Comparison of ENCODE assay signal across 8 cellular contexts in the genomic region with DNA sequence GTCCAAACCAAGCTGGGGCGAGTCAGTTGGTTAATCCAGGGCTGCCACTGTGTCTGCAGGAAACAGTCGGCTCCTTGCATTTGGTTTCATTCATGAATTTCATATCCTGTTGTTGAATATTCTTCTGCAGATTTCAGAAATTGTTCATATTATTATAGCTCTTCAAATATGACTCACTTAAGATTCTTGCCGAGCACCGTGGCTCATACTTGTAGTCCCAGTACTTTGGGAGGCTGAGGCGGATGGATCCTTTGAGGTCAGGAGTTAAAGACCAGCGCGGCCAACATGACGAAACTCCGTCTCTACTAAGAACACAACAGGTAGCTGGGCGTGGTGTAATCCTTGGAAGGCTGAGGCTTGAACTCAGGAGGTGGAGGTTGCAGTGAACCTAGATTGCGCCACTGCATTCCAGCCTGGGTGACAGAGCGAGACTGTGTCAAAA. TPM values are rescaled to one million over a fixed set of nuclear protein-coding genes. Genes with fewer than 3 reads are reported as not detected.
A peak's percentile ranks its signal among the peaks of the same experiment; 100 is the strongest.
DNase-seq lines count a peak whose midpoint lies in the region; ATAC-seq and TF ChIP-seq lines count a peak whose summit lies in the region.

No MANE protein-coding gene starts in this region.

- peak overlapping the region; percentile 88 for H3K27ac Mint-ChIP-seq in activated T-helper 2 cell treated with anti-CD3 and anti-CD28 coated beads, Interferon-gamma antibody, Interleukin-2, Interleukin-4, amounts not matched to agents 10 μg/mL and 5 μg/mL and 100 μg/mL, durations not matched to agents 14 hours and 24 hours and 36 hours

- TF ChIP-seq EP300 in transverse colon (IDR thresholded peaks at IDR 0.05; ENCODE audit: low read depth) = no peak

- no peaks in the 10 kb centered on the region for H3K9me3 Mint-ChIP-seq in activated T-helper 2 cell treated with anti-CD3 and anti-CD28 coated beads, Interferon-gamma antibody, Interleukin-2, Interleukin-4, amounts not matched to agents 10 μg/mL and 5 μg/mL and 100 μg/mL, durations not matched to agents 14 hours and 24 hours and 36 hours

- H3K27me3 Mint-ChIP-seq in activated T-helper 2 cell treated with anti-CD3 and anti-CD28 coated beads, Interferon-gamma antibody, Interleukin-2, Interleukin-4, amounts not matched to agents 10 μg/mL and 5 μg/mL and 100 μg/mL, durations not matched to agents 14 hours and 24 hours and 36 hours (ENCODE audit: low read depth) = no peaks in the 10 kb centered on the region

- H3K4me1 ChIP-seq in transverse colon = peaks cover 18 to 37% (median 25%) of the 10 kb centered on the region in 4 donors

- no peak for ATAC-seq in Right ventricle myocardium superior (ENCODE audit: poor library complexity)
- ATAC-seq in left ventricle myocardium superior = no peak

- in situ Hi-C loops in transverse colon (cut with MboI; ENCODE audit: low pct_ligation_motif_present in 1 of 4, low pct_unique_long_range_greater_than_20kb in 1 of 4, low sequenced_read_pairs in 3 of 4) = no loop called here

- WGBS in transverse colon (ENCODE audit: low coverage in 1 of 2), 2 donors = 65 to 80% methylated on average over 8 to 12 of the region's 12 CpGs

- no peak overlapping the region for H3K4me3 ChIP-seq in transverse colon

- DNase-seq in Right ventricle myocardium superior (peak; percentile 8), left ventricle myocardium superior (no peak), glomerular visceral epithelial cell (ENCODE audit: extremely low spot score) (peak; percentile 89), transverse colon (no peak), NCI-H774 (lab: John Stamatoyannopoulos, UW) (no peak), DMS114 treated with DMSO at 0.1 percent for 48 hours (lab: John Stamatoyannopoulos, UW; ENCODE audit: unreplicated experiment) (no peak), NCI-H526 (lab: John Stamatoyannopoulos, UW) (no peak)
- no peak for DNase-seq in activated T-helper 2 cell treated with anti-CD3 and anti-CD28 coated beads, Interferon-gamma antibody, Interleukin-2, Interleukin-4, amounts not matched to agents 10 μg/mL and 5 μg/mL and 100 μg/mL, durations not matched to agents 14 hours and 24 hours and 36 hours (ENCODE audit: low spot score)

- no peaks in the 10 kb centered on the region for H3K9me3 ChIP-seq in transverse colon

- no peaks in the 10 kb centered on the region for H3K36me3 ChIP-seq in transverse colon

- peak overlapping the region; percentile 26 for H3K4me3 Mint-ChIP-seq in activated T-helper 2 cell treated with anti-CD3 and anti-CD28 coated beads, Interferon-gamma antibody, Interleukin-2, Interleukin-4, amounts not matched to agents 10 μg/mL and 5 μg/mL and 100 μg/mL, durations not matched to agents 14 hours and 24 hours and 36 hours (ENCODE audit: low read depth)

- intact Hi-C loops in Right ventricle myocardium superior (cut with DNase I) = no loop called here
- intact Hi-C loops in left ventricle myocardium superior (cut with micrococcal nuclease) = no loop called here
- intact Hi-C loops in activated T-helper 2 cell treated with anti-CD3 and anti-CD28 coated beads, Interferon-gamma antibody, Interleukin-2, Interleukin-4, amounts not matched to agents 10 μg/mL and 5 μg/mL and 100 μg/mL, durations not matched to agents 14 hours and 24 hours and 36 hours (cut with micrococcal nuclease) = loop anchor here (10.0 kb wide), 2 partner anchors 147 to 663 kb away; no protein-coding TSS in a partner anchor
- intact Hi-C loops in transverse colon (cut with DNase I; ENCODE audit: low total_unique reads) = no loop called here

- H3K27ac ChIP-seq in transverse colon = peak overlapping the region; percentile 2 to 43 (median 34)

- H3K27me3 ChIP-seq in transverse colon = no peaks in the 10 kb centered on the region

- peaks cover 78% of the 10 kb centered on the region for H3K36me3 Mint-ChIP-seq in activated T-helper 2 cell treated with anti-CD3 and anti-CD28 coated beads, Interferon-gamma antibody, Interleukin-2, Interleukin-4, amounts not matched to agents 10 μg/mL and 5 μg/mL and 100 μg/mL, durations not matched to agents 14 hours and 24 hours and 36 hours (ENCODE audit: low read depth)

- H3K4me1 Mint-ChIP-seq in activated T-helper 2 cell treated with anti-CD3 and anti-CD28 coated beads, Interferon-gamma antibody, Interleukin-2, Interleukin-4, amounts not matched to agents 10 μg/mL and 5 μg/mL and 100 μg/mL, durations not matched to agents 14 hours and 24 hours and 36 hours (ENCODE audit: low read depth) = peaks cover 66% of the 10 kb centered on the region

- TF ChIP-seq CTCF in transverse colon (IDR thresholded peaks at IDR 0.05) = no peak

- TF ChIP-seq POLR2A in transverse colon (IDR thresholded peaks at IDR 0.05) = no peak

RNA-seq across cellular contexts. Expression of gene PFKP, which starts 24.0 kb away (rescaled TPM):
- total RNA-seq in Right ventricle myocardium superior (155 TPM), left ventricle myocardium superior (178 TPM), transverse colon (10 to 100 TPM; 53.9 to 93.9 (median 66.2) TPM)
- total RNA-seq in activated T-helper 2 cell treated with anti-CD3 and anti-CD28 coated beads, Interferon-gamma antibody, Interleukin-2, Interleukin-4, amounts not matched to agents 10 μg/mL and 5 μg/mL and 100 μg/mL, durations not matched to agents 14 hours and 24 hours and 36 hours = 250 and 255 TPM in 2 replicates

Comparison
In these comparisons a context has a peak if more than half of its experiments do, and no peak if none do; other contexts are left out.
1. DNase-seq: peak in Right ventricle myocardium superior (single experiment) and glomerular visceral epithelial cell (single experiment); none in left ventricle myocardium superior (single experiment), activated T-helper 2 cell treated with anti-CD3 and anti-CD28 coated beads, Interferon-gamma antibody, Interleukin-2, Interleukin-4, amounts not matched to agents 10 μg/mL and 5 μg/mL and 100 μg/mL, durations not matched to agents 14 hours and 24 hours and 36 hours (single experiment), transverse colon (single experiment), NCI-H774 (single experiment), DMS114 treated with DMSO at 0.1 percent for 48 hours (single experiment) and NCI-H526 (0 of 2).